In genomic region chr19:41883463-41883820, GRCh38 we compare ENCODE assay signal across 8 cellular contexts. TPM values are rescaled to one million over a fixed set of nuclear protein-coding genes. Genes with fewer than 3 reads are reported as not detected.
A peak's percentile ranks its signal among the peaks of the same experiment; 100 is the strongest.
DNase-seq lines count a peak whose midpoint lies in the region; ATAC-seq and TF ChIP-seq lines count a peak whose summit lies in the region.

No MANE protein-coding gene starts in this region.

- H3K27ac ChIP-seq in C4-2B, result peak overlapping the region; percentile 85
- peak overlapping the region; percentile 100 for H3K27ac ChIP-seq in OCI-LY7 (ENCODE audit: low read depth, low read length, poor library complexity, severe bottlenecking)
- H3K27ac ChIP-seq in effector memory CD4-positive, alpha-beta T cell (ENCODE audit: insufficient read depth, low read length, poor library complexity, severe bottlenecking), result peak overlapping the region; percentile 92

- no peaks in the 10 kb centered on the region for H3K9me3 ChIP-seq in OCI-LY7 (ENCODE audit: low read length)
- no peaks in the 10 kb centered on the region for H3K9me3 ChIP-seq in effector memory CD4-positive, alpha-beta T cell (ENCODE audit: control insufficient read depth, low read length)

- H3K4me3 ChIP-seq in OCI-LY7 (ENCODE audit: low read depth, low read length, poor library complexity, severe bottlenecking), result peak overlapping the region; percentile 97
- H3K4me3 ChIP-seq in effector memory CD4-positive, alpha-beta T cell (ENCODE audit: insufficient read depth, low read depth, low read length, poor library complexity, severe bottlenecking), result peak overlapping the region; percentile 80

- H3K36me3 ChIP-seq in OCI-LY7 (ENCODE audit: insufficient read depth, low read length), result peaks cover 61% of the 10 kb centered on the region
- peaks cover 3% of the 10 kb centered on the region for H3K36me3 ChIP-seq in effector memory CD4-positive, alpha-beta T cell (ENCODE audit: control insufficient read depth, insufficient read depth, low read length)

- intact Hi-C loops in OCI-LY7 (cut with micrococcal nuclease; ENCODE audit: unreplicated experiment), result no loop called here

- peaks cover 7% of the 10 kb centered on the region for H3K36me3 Mint-ChIP-seq in natural killer cell treated with Interleukin-12 subunit alpha and Interleukin-12 subunit beta and Interleukin-15 and Interleukin-18, amount 100 ng/mL, for 72 hours

- no peak for TF ChIP-seq CTCF in C4-2B (conservative IDR thresholded peaks at IDR 0.05)
- no peak for TF ChIP-seq CTCF in OCI-LY7 (conservative IDR thresholded peaks at IDR 0.05; ENCODE audit: low read length)

- POLR2A ChIA-PET in OCI-LY7 (lab: Charles Lee), result interaction anchor here (0.7 kb wide), 1 partner anchor 8 kb away, joined by 3 read pairs; no protein-coding TSS in a partner anchor

- no peaks in the 10 kb centered on the region for H4K20me1 ChIP-seq in OCI-LY7 (ENCODE audit: insufficient read depth, low read length)

- DNase-seq in OCI-LY7 (ENCODE audit: low spot score) (no peak), kidney glomerular epithelial cell (lab: John Stamatoyannopoulos, UW) (no peak), HT-29 (ENCODE audit: low spot score) (no peak), DMS153 treated with DMSO at 0.1 percent for 48 hours (lab: John Stamatoyannopoulos, UW; ENCODE audit: unreplicated experiment) (no peak)
- no peak for DNase-seq in effector memory CD4-positive, alpha-beta T cell
- DNase-seq in natural killer cell treated with Interleukin-12 subunit alpha and Interleukin-12 subunit beta and Interleukin-15 and Interleukin-18, amount 100 ng/mL, for 72 hours (ENCODE audit: low spot score), result no peak

- H3K4me2 ChIP-seq in OCI-LY7 (ENCODE audit: low read length), result peak overlapping the region; percentile 84

- no peaks in the 10 kb centered on the region for H3K9me3 Mint-ChIP-seq in natural killer cell treated with Interleukin-12 subunit alpha and Interleukin-12 subunit beta and Interleukin-15 and Interleukin-18, amount 100 ng/mL, for 72 hours

- H3K27ac Mint-ChIP-seq in natural killer cell treated with Interleukin-12 subunit alpha and Interleukin-12 subunit beta and Interleukin-15 and Interleukin-18, amount 100 ng/mL, for 72 hours, result peak overlapping the region; percentile 79 to 87

- no peaks in the 10 kb centered on the region for H3K27me3 ChIP-seq in effector memory CD4-positive, alpha-beta T cell (replicated peaks; ENCODE audit: control insufficient read depth, insufficient read depth, low read length, poor library complexity, severe bottlenecking)

- no peaks in the 10 kb centered on the region for H3K9me2 ChIP-seq in OCI-LY7 (ENCODE audit: insufficient read depth, low read length)

- no peak for ATAC-seq in natural killer cell treated with Interleukin-12 subunit alpha and Interleukin-12 subunit beta and Interleukin-15 and Interleukin-18, amount 100 ng/mL, for 72 hours
- ATAC-seq in HG03196 (IDR thresholded peaks at IDR 0.05; ENCODE audit: unreplicated experiment), result no peak

- H3K27me3 Mint-ChIP-seq in natural killer cell treated with Interleukin-12 subunit alpha and Interleukin-12 subunit beta and Interleukin-15 and Interleukin-18, amount 100 ng/mL, for 72 hours, result no peaks in the 10 kb centered on the region

- peaks cover 54% of the 10 kb centered on the region for H3K79me2 ChIP-seq in OCI-LY7 (ENCODE audit: insufficient read depth, low read depth, low read length)

- H3K4me1 Mint-ChIP-seq in natural killer cell treated with Interleukin-12 subunit alpha and Interleukin-12 subunit beta and Interleukin-15 and Interleukin-18, amount 100 ng/mL, for 72 hours (ENCODE audit: low read depth in 2 of 2), result peaks cover 49 to 54% of the 10 kb centered on the region in 2 donors

- H3K4me1 ChIP-seq in OCI-LY7 (ENCODE audit: insufficient read depth, low read length, poor library complexity, severe bottlenecking), result peaks cover 68% of the 10 kb centered on the region
- H3K4me1 ChIP-seq in effector memory CD4-positive, alpha-beta T cell (ENCODE audit: control insufficient read depth, insufficient read depth, low read length, poor library complexity, severe bottlenecking), result peaks cover 77% of the 10 kb centered on the region

- BruUV-seq in OCI-LY7 (replicated peaks; lab: Mats Ljungman, UMichigan), result TSS peak; percentile 97

- peak overlapping the region; percentile 97 for H3K4me3 Mint-ChIP-seq in natural killer cell treated with Interleukin-12 subunit alpha and Interleukin-12 subunit beta and Interleukin-15 and Interleukin-18, amount 100 ng/mL, for 72 hours

- CTCF ChIA-PET in OCI-LY7 (lab: Charles Lee; ENCODE audit: unreplicated experiment), result no interaction called here

- no peak overlapping the region for H2AFZ ChIP-seq in OCI-LY7 (ENCODE audit: low read length)

RNA-seq across cellular contexts. Expression of gene ARHGEF1, which starts 0.5 kb away (rescaled TPM):
- total RNA-seq in OCI-LY7 (2014; rRNA removed; shearing (Covaris generic)), result 74.9 and 96.9 TPM in 2 replicates
- 297 and 318 TPM in 2 replicates for total RNA-seq in OCI-LY7 (2022)
- total RNA-seq in natural killer cell treated with Interleukin-12 subunit alpha and Interleukin-12 subunit beta and Interleukin-15 and Interleukin-18, amount 100 ng/mL, for 72 hours, result 100 to 1,000 TPM; 321 to 444 TPM
- total RNA-seq in HT-29 (2014; rRNA removed; shearing (Covaris generic)), result 189 and 199 TPM in 2 replicates

RNA-seq across cellular contexts. Expression of gene CD79A, which starts 6.4 kb away (rescaled TPM):
- 848 and 1,195 TPM in 2 replicates for total RNA-seq in OCI-LY7 (2014; rRNA removed; shearing (Covaris generic))
- 896 and 1,094 TPM in 2 replicates for total RNA-seq in OCI-LY7 (2022)
- total RNA-seq in natural killer cell treated with Interleukin-12 subunit alpha and Interleukin-12 subunit beta and Interleukin-15 and Interleukin-18, amount 100 ng/mL, for 72 hours, result 1 to 10 TPM in 1 of 2 donors, under 1 TPM in 1; 0.93 to 1.8 TPM
- 0.81 and 1.4 TPM in 2 replicates for total RNA-seq in HT-29 (2014; rRNA removed; shearing (Covaris generic))

RNA-seq across cellular contexts. Expression of gene RPS19, which starts 23.4 kb away (rescaled TPM):
- 4,018 and 4,414 TPM in 2 replicates for total RNA-seq in OCI-LY7 (2014; rRNA removed; shearing (Covaris generic))
- 3,803 and 3,902 TPM in 2 replicates for total RNA-seq in OCI-LY7 (2022)
- total RNA-seq in natural killer cell treated with Interleukin-12 subunit alpha and Interleukin-12 subunit beta and Interleukin-15 and Interleukin-18, amount 100 ng/mL, for 72 hours, result 1,000 to 10,000 TPM; 1,532 to 1,595 TPM
- 4,362 and 4,557 TPM in 2 replicates for total RNA-seq in HT-29 (2014; rRNA removed; shearing (Covaris generic))

RNA-seq across cellular contexts. Expression of gene DMRTC2, which starts 38.6 kb away (rescaled TPM):
- not detected in 2 replicates for total RNA-seq in OCI-LY7 (2014; rRNA removed; shearing (Covaris generic))
- total RNA-seq in OCI-LY7 (2022), result not detected in 2 replicates
- not detected for total RNA-seq in natural killer cell treated with Interleukin-12 subunit alpha and Interleukin-12 subunit beta and Interleukin-15 and Interleukin-18, amount 100 ng/mL, for 72 hours
- total RNA-seq in HT-29 (2014; rRNA removed; shearing (Covaris generic)), result not detected in 2 replicates

RNA-seq across cellular contexts. Expression of gene LYPD4, which starts 39.0 kb away (rescaled TPM):
- total RNA-seq in OCI-LY7 (2014; rRNA removed; shearing (Covaris generic)), result not detected in 2 replicates
- total RNA-seq in OCI-LY7 (2022), result not detected in 2 replicates
- not detected for total RNA-seq in natural killer cell treated with Interleukin-12 subunit alpha and Interleukin-12 subunit beta and Interleukin-15 and Interleukin-18, amount 100 ng/mL, for 72 hours
- not detected in 2 replicates for total RNA-seq in HT-29 (2014; rRNA removed; shearing (Covaris generic))

Comparison
In these comparisons a context has a peak if more than half of its experiments do, and no peak if none do; other contexts are left out.
1. RNA of gene CD79A, which starts 6.4 kb away (total RNA-seq): 848 to 1,195 TPM in OCI-LY7; 0.93 to 1.8 TPM in natural killer cell treated with Interleukin-12 subunit alpha and Interleukin-12 subunit beta and Interleukin-15 and Interleukin-18, amount 100 ng/mL, for 72 hours and 0.81 to 1.4 TPM in HT-29; every median in the first group is over 100 times any median in the second.
2. Peak in every context shown above with its lines, with median percentiles within 50 percentile points of each other: H3K27ac ChIP-seq.